21 cellular contexts compared by ENCODE assay signal in the genomic region with DNA sequence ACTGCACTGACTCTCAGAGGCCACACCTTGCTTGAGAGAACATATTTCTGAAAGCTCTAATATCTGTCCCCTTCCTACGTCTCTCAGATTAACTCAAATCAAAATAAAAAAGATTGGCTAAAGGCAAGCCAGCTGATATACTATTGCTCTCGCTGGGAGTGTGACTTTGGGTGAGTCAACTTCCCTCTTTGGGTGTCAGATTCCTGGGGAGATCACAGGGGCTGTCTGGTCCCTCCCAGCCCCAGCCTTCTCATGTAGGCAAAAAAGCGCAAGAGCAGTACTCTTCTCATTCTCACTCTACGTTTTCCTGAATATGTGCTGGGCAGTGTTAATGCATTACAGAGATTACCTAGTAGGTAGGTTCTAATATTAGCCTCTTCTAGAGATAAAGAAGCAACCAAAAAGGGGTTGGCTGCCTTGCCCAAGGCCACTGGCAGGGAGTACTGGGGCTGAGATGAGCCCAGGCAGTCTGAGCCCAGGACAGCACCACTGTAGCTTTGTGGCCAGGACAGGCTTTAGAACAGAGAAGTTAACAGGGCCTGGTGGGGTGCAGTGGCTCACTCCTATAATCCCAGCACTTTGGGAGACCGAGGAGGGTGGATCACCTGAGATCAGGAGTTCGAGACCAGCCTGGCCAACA. TPM values are rescaled to one million over a fixed set of nuclear protein-coding genes. Genes with fewer than 3 reads are reported as not detected.
A peak's percentile ranks its signal among the peaks of the same experiment; 100 is the strongest.
DNase-seq lines count a peak whose midpoint lies in the region; ATAC-seq, FAIRE-seq and TF ChIP-seq lines count a peak whose summit lies in the region.
"Had no signal": no experiment of that assay in that cellular context is flagged by ENCODE, and none has a peak within 500 bp of the region (broad histone marks: within the 10 kb centered on the region; RNA-seq: fewer than 3 reads in every experiment).

No MANE protein-coding gene starts in this region.

- peaks cover 11% of the 10 kb centered on the region for H4K20me1 ChIP-seq in K562 (replicated peaks; ENCODE audit: control insufficient read depth, insufficient read depth, low read length)

- no peak for FAIRE-seq in K562 (lab: Jason Lieb, UNC)
- FAIRE-seq: kidney, urothelium cell line had no signal

- H3K4me1 Mint-ChIP-seq in CD14-positive monocyte = peaks cover 29% of the 10 kb centered on the region

- no peak overlapping the region for H3K4me3 Mint-ChIP-seq in CD14-positive monocyte
- H3K4me3 Mint-ChIP-seq: activated B cell treated with CpG ODN at 0.5 μM for 24 hours; stimulated activated naive CD8-positive, alpha-beta T cell treated with anti-CD3 and anti-CD28 coated beads, Interleukin-15, Interleukin-2, amounts not matched to agents 100 ng/mL and 50 ng/mL, for 24 hours had no signal

- no peaks in the 10 kb centered on the region for H3K36me3 Mint-ChIP-seq in CD14-positive monocyte

- H3K27me3 ChIP-seq in K562 (ENCODE audit: control insufficient read depth in 2 of 2, insufficient read depth in 2 of 2, low read length in 2 of 2) (peaks cover 26 to 74% of the 10 kb centered on the region in 2 experiments; a peak in 4 of 5 replicates), mesenchymal stem cell (ENCODE audit: control insufficient read depth in 1 of 2, insufficient read depth in 1 of 2, low read length in 2 of 2) (no peaks in the 10 kb centered on the region)
- H3K27me3 ChIP-seq: heart right ventricle had no signal

- H3K4me3 ChIP-seq in K562 (no peak overlapping the region), mesenchymal stem cell (ENCODE audit: insufficient read depth in 1 of 2, low read depth in 1 of 2, low read length in 2 of 2) (no peak overlapping the region)
- H3K4me3 ChIP-seq: esophagus squamous epithelium, heart right ventricle had no signal

- TF ChIP-seq RAD21 in K562 (CRISPR knock-in tag; conservative IDR thresholded peaks at IDR 0.05 in 1 of 2, IDR thresholded peaks at IDR 0.05 in 1 of 2) = no peak

- peaks cover 5% of the 10 kb centered on the region for H3K79me1 ChIP-seq in mesenchymal stem cell (replicated peaks; ENCODE audit: low read length, poor library complexity, severe bottlenecking)

- H3K4me1 ChIP-seq in K562 (replicated peaks in 1 of 2; ENCODE audit: control insufficient read depth in 2 of 2, insufficient read depth in 2 of 2, low read length in 2 of 2) = no peaks in the 10 kb centered on the region; a peak in 1 of 5 replicates
- H3K4me1 ChIP-seq in mesenchymal stem cell (ENCODE audit: control insufficient read depth, insufficient read depth, low read depth, low read length) = peaks cover 21% of the 10 kb centered on the region
- H3K4me1 ChIP-seq: Caco-2 had no signal

- DNase-seq in CD14-positive monocyte (ENCODE audit: low spot score) = peak; percentile 49
- peak; percentile 76 for DNase-seq in M059J (ENCODE audit: low read depth)
- DNase-seq in K562 (ENCODE audit: extremely low read depth in 1 of 4, low spot score in 3 of 4) = no peak
- DNase-seq in mesenchymal stem cell = no peak
- DNase-seq in NK-92 (lab: John Stamatoyannopoulos, UW; ENCODE audit: unreplicated experiment) = no peak
- no peak for DNase-seq in NCI-H2196 treated with DMSO at 0.1 percent for 48 hours (lab: John Stamatoyannopoulos, UW; ENCODE audit: unreplicated experiment)
- DNase-seq: activated B cell treated with CpG ODN at 0.5 μM for 24 hours, activated gamma-delta T cell, anterior cingulate cortex, Caco-2, esophagus squamous epithelium, heart right ventricle, kidney, NCI-H1694 treated with DMSO at 0.1 percent for 48 hours, NCI-H510A had no signal

- CTCF ChIA-PET in K562 (lab: Yijun Ruan, JAX; ENCODE audit: low intra/inter-chr PET ratio) = interaction anchor here (1.1 kb wide), 1 partner anchor 131 kb away, joined by 4 read pairs; no protein-coding TSS in a partner anchor

- no peak overlapping the region for H3K14ac ChIP-seq in mesenchymal stem cell (ENCODE audit: low read length in 2 of 2)

- no peak overlapping the region for H2BK15ac ChIP-seq in mesenchymal stem cell (ENCODE audit: low read depth, poor library complexity, severe bottlenecking)

- peak overlapping the region in 4 of 7 donors; percentile 2 to 57 (median 33) for H3K27ac Mint-ChIP-seq in CD14-positive monocyte
- H3K27ac Mint-ChIP-seq: activated B cell treated with CpG ODN at 0.5 μM for 24 hours; stimulated activated naive CD8-positive, alpha-beta T cell treated with anti-CD3 and anti-CD28 coated beads, Interleukin-15, Interleukin-2, amounts not matched to agents 100 ng/mL and 50 ng/mL, for 24 hours had no signal

- no peak overlapping the region for H3K4ac ChIP-seq in mesenchymal stem cell (ENCODE audit: low read depth in 1 of 2, low read length in 2 of 2)

- TF ChIP-seq CTCF in CD14-positive monocyte (IDR thresholded peaks at IDR 0.05) (no peak), K562 (IDR thresholded peaks at IDR 0.05 in 2 of 3, conservative IDR thresholded peaks at IDR 0.05 in 1 of 3; ENCODE audit: insufficient read depth in 2 of 3, low read depth in 1 of 3, low read length in 3 of 3) (no peak)

- no peak for TF ChIP-seq EP300 in K562 (IDR thresholded peaks at IDR 0.05; ENCODE audit: low read length)

- H3K9me3 ChIP-seq in K562 (replicated peaks; ENCODE audit: control insufficient read depth, insufficient read depth, low read depth, low read length) (no peaks in the 10 kb centered on the region), mesenchymal stem cell (ENCODE audit: control insufficient read depth, low read length) (no peaks in the 10 kb centered on the region)
- H3K9me3 ChIP-seq: Caco-2, esophagus squamous epithelium, heart right ventricle had no signal

- peak; percentile 6; the same call in 1 of the 3 replicates for ATAC-seq in K562
- no peak for ATAC-seq in HG02588 (IDR thresholded peaks at IDR 0.05; ENCODE audit: unreplicated experiment)
- no peak for ATAC-seq in HG03039 (IDR thresholded peaks at IDR 0.05; ENCODE audit: unreplicated experiment)

- H2AFZ ChIP-seq in K562 (ENCODE audit: low read depth, low read length) (no peak overlapping the region), mesenchymal stem cell (ENCODE audit: low read depth, low read length) (no peak overlapping the region)

- H2BK12ac ChIP-seq in mesenchymal stem cell (ENCODE audit: low read length in 2 of 2) = no peak overlapping the region

- no peak overlapping the region for H3K23ac ChIP-seq in mesenchymal stem cell (ENCODE audit: low read length in 2 of 2)

- H3K36me3 ChIP-seq in K562 (ENCODE audit: control insufficient read depth, insufficient read depth, low read length) (no peaks in the 10 kb centered on the region), mesenchymal stem cell (ENCODE audit: control insufficient read depth in 1 of 2, insufficient read depth in 2 of 2, low read depth in 1 of 2, low read length in 2 of 2) (peaks cover 0 to 7% of the 10 kb centered on the region in 2 experiments)
- H3K36me3 ChIP-seq: esophagus squamous epithelium, heart right ventricle had no signal

- no peaks in the 10 kb centered on the region for H3K9me3 Mint-ChIP-seq in CD14-positive monocyte
- H3K9me3 Mint-ChIP-seq: activated B cell treated with CpG ODN at 0.5 μM for 24 hours; stimulated activated naive CD8-positive, alpha-beta T cell treated with anti-CD3 and anti-CD28 coated beads, Interleukin-15, Interleukin-2, amounts not matched to agents 100 ng/mL and 50 ng/mL, for 24 hours had no signal

- H3K18ac ChIP-seq in mesenchymal stem cell (ENCODE audit: low read depth in 1 of 2, low read length in 2 of 2) = no peak overlapping the region

- H2BK5ac ChIP-seq in mesenchymal stem cell (ENCODE audit: low read depth, low read length, poor library complexity, severe bottlenecking) = peak overlapping the region; percentile 59

- 5% methylated on average over 6 of the region's 6 CpGs for WGBS in K562 (ENCODE audit: insufficient coverage, low coverage, missing lambda C conversion rate)
- 81% methylated on average over 4 of the region's 6 CpGs for WGBS in mesenchymal stem cell

- H3K4me2 ChIP-seq in K562 (ENCODE audit: insufficient read depth, low read length) (no peak overlapping the region), mesenchymal stem cell (ENCODE audit: low read length, poor library complexity, severe bottlenecking) (no peak overlapping the region)
- H3K4me2 ChIP-seq: KMS-11 had no signal

- no peaks in the 10 kb centered on the region for H3K79me2 ChIP-seq in K562 (ENCODE audit: control insufficient read depth, insufficient read depth, low read length)

- no TSS peak for BruUV-seq in K562 (replicated peaks; lab: Mats Ljungman, UMichigan)

- H4K8ac ChIP-seq in mesenchymal stem cell (ENCODE audit: low read length) = no peak overlapping the region

- no peaks in the 10 kb centered on the region for H3K9me1 ChIP-seq in K562 (ENCODE audit: control insufficient read depth, insufficient read depth, low read length)

- H3K27me3 Mint-ChIP-seq in CD14-positive monocyte (ENCODE audit: low read depth in 3 of 3) = peaks cover 13 to 15% (median 14%) of the 10 kb centered on the region in 3 donors

- H4K91ac ChIP-seq in mesenchymal stem cell (ENCODE audit: low read length) = no peak overlapping the region

- no peak for TF ChIP-seq POLR2A in K562 (conservative IDR thresholded peaks at IDR 0.05)

- in situ Hi-C loops in K562 (cut with MboI) = loop anchor here (5.0 kb wide), 1 partner anchor 127 kb away; no protein-coding TSS in a partner anchor

- H3K9ac ChIP-seq in K562 (ENCODE audit: insufficient read depth in 1 of 2, low read depth in 2 of 2, low read length in 2 of 2) (no peak overlapping the region), mesenchymal stem cell (ENCODE audit: low read length) (no peak overlapping the region)
- H3K9ac ChIP-seq: KMS-11 had no signal

- intact Hi-C loops in CD14-positive monocyte (cut with micrococcal nuclease) (loop anchor here (10.0 kb wide), 2 partner anchors 165 to 365 kb away; partner anchors contain the start of gene MRPS33 (in 1 of the 2)), K562 (cut with micrococcal nuclease) (loop anchor here (5.0 to 10.0 kb wide), 3 partner anchors 327 to 642 kb away; partner anchors contain the start of gene KDM7A)

- H3K27ac ChIP-seq in K562 (ENCODE audit: extremely low read depth, low read depth, low read length) = no peak overlapping the region
- peak overlapping the region; percentile 26 for H3K27ac ChIP-seq in mesenchymal stem cell (ENCODE audit: low read length, poor library complexity, severe bottlenecking)
- H3K27ac ChIP-seq: esophagus squamous epithelium, KMS-11 had no signal

- peak overlapping the region; percentile 57 for H2AK5ac ChIP-seq in mesenchymal stem cell (ENCODE audit: low read length, severe bottlenecking)

- no peak overlapping the region for H2BK120ac ChIP-seq in mesenchymal stem cell (ENCODE audit: low read depth, low read length)

- POLR2A ChIA-PET in K562 (lab: Yijun Ruan, JAX) = interaction anchor here (0.6 to 1.1 kb wide), 3 partner anchors 11 to 985 kb away, joined by 3 read pairs; no protein-coding TSS in a partner anchor

RNA-seq across cellular contexts. Expression of gene DENND2A, which starts 9.1 kb away (rescaled TPM):
- polyA plus RNA-seq in CD14-positive monocyte (not detected), K562 (2011; rRNA removed) (not detected in 2 replicates), K562 (2014; fragmentation: Illumina TruSeq; extraction: Trizol) (not detected in 2 replicates), K562 (2014; fragmentation: Nextera tagmentation; extraction: Ambion mirVana) (not detected), K562 (2014; rRNA removed) (not detected in 2 replicates)
- 11.5 and 19.9 TPM in 2 replicates for total RNA-seq in M059J (2014; rRNA removed; shearing (Covaris generic))
- total RNA-seq in K562 (2011; cell fraction: chromatin; rRNA removed; ENCODE audit: low replicate concordance) = not detected in 2 replicates
- not detected in 2 replicates for total RNA-seq in K562 (2011; cell fraction: nucleolus; rRNA removed)
- total RNA-seq in K562 (2011; cell fraction: nucleoplasm; rRNA removed) = not detected in 2 replicates
- total RNA-seq in K562 (2014; rRNA removed) (not detected in 2 replicates), K562 (2014; rRNA removed; fragmentation: Illumina TruSeq; extraction: Trizol) (not detected in 2 replicates), K562 (2015; rRNA removed; fragmentation: Illumina TruSeq; extraction: Trizol) (not detected in 2 replicates), K562 (2021) (0.16 TPM in 1 of 2 replicates, not detected in the other)
- polyA plus RNA-seq in K562 (2011; cell fraction: cytosol; rRNA removed) = not detected in 2 replicates
- 0.18 TPM in 1 of 2 replicates, not detected in the other for polyA plus RNA-seq in K562 (2011; cell fraction: nucleus; rRNA removed)
- polyA plus RNA-seq in K562 (2012) = not detected in 2 replicates
- not detected in 2 replicates for polyA minus RNA-seq in K562 (2011; rRNA and poly(A)+ RNA removed)
- not detected in 2 replicates for polyA minus RNA-seq in K562 (2011; cell fraction: cytosol; rRNA and poly(A)+ RNA removed)
- not detected in 2 replicates for polyA minus RNA-seq in K562 (2011; cell fraction: nucleus; rRNA and poly(A)+ RNA removed)
- 17.2 TPM for polyA plus RNA-seq in mesenchymal stem cell (2013, experiment 1 of 2)
- polyA plus RNA-seq in mesenchymal stem cell (2013, experiment 2 of 2) = 19.9 TPM
- total RNA-seq: activated B cell treated with CpG ODN at 0.5 μM for 24 hours, mononuclear cell had no signal

RNA-seq across cellular contexts. Expression of gene ADCK2, which starts 23.1 kb away (rescaled TPM):
- 10 to 100 TPM; 18.3 to 28.7 TPM for polyA plus RNA-seq in CD14-positive monocyte
- 14.2 and 22.0 TPM in 2 replicates for total RNA-seq in M059J (2014; rRNA removed; shearing (Covaris generic))
- 7.9 and 18.9 TPM in 2 replicates for total RNA-seq in K562 (2011; cell fraction: chromatin; rRNA removed; ENCODE audit: low replicate concordance)
- 18.3 and 25.7 TPM in 2 replicates for total RNA-seq in K562 (2011; cell fraction: nucleolus; rRNA removed)
- total RNA-seq in K562 (2011; cell fraction: nucleoplasm; rRNA removed) = 16.6 and 17.8 TPM in 2 replicates
- 10.6 and 12.9 TPM in 2 replicates for total RNA-seq in K562 (2014; rRNA removed)
- total RNA-seq in K562 (2014; rRNA removed; fragmentation: Illumina TruSeq; extraction: Trizol) = 9.1 and 10.3 TPM in 2 replicates
- total RNA-seq in K562 (2015; rRNA removed; fragmentation: Illumina TruSeq; extraction: Trizol) = 13.3 and 13.8 TPM in 2 replicates
- 13.8 and 14.3 TPM in 2 replicates for total RNA-seq in K562 (2021)
- 12.0 and 12.8 TPM in 2 replicates for polyA plus RNA-seq in K562 (2011; rRNA removed)
- polyA plus RNA-seq in K562 (2011; cell fraction: cytosol; rRNA removed) = 9.7 and 13.6 TPM in 2 replicates
- polyA plus RNA-seq in K562 (2011; cell fraction: nucleus; rRNA removed) = 7.2 and 7.7 TPM in 2 replicates
- polyA plus RNA-seq in K562 (2012) = 12.2 and 28.1 TPM in 2 replicates
- 7.7 and 9.4 TPM in 2 replicates for polyA plus RNA-seq in K562 (2014; fragmentation: Illumina TruSeq; extraction: Trizol)
- 1 to 10 TPM in 1 of 2 experiments, under 1 TPM in 1; 0.08 to 1.1 TPM for polyA plus RNA-seq in K562 (2014; fragmentation: Nextera tagmentation; extraction: Ambion mirVana)
- 9.7 and 10.1 TPM in 2 replicates for polyA plus RNA-seq in K562 (2014; rRNA removed)
- 13.7 and 15.8 TPM in 2 replicates for polyA minus RNA-seq in K562 (2011; rRNA and poly(A)+ RNA removed)
- polyA minus RNA-seq in K562 (2011; cell fraction: cytosol; rRNA and poly(A)+ RNA removed) = 9.4 and 9.5 TPM in 2 replicates
- 5.8 and 8.3 TPM in 2 replicates for polyA minus RNA-seq in K562 (2011; cell fraction: nucleus; rRNA and poly(A)+ RNA removed)
- 4.1 TPM for polyA plus RNA-seq in mesenchymal stem cell (2013, experiment 1 of 2)
- polyA plus RNA-seq in mesenchymal stem cell (2013, experiment 2 of 2) = 4.2 TPM

RNA-seq across cellular contexts. Expression of gene NDUFB2, which starts 46.8 kb away (rescaled TPM):
- polyA plus RNA-seq in CD14-positive monocyte (100 to 1,000 TPM; 479 to 516 TPM), K562 (2011; rRNA removed) (540 and 563 TPM in 2 replicates), K562 (2014; fragmentation: Illumina TruSeq; extraction: Trizol) (220 and 292 TPM in 2 replicates), K562 (2014; fragmentation: Nextera tagmentation; extraction: Ambion mirVana) (1,000 to 10,000 TPM; 1,937 to 2,075 TPM), K562 (2014; rRNA removed) (465 and 510 TPM in 2 replicates)
- total RNA-seq in M059J (2014; rRNA removed; shearing (Covaris generic)) = 734 and 940 TPM in 2 replicates
- total RNA-seq in K562 (2011; cell fraction: chromatin; rRNA removed; ENCODE audit: low replicate concordance) = 79.2 and 130 TPM in 2 replicates
- 76.4 and 80.7 TPM in 2 replicates for total RNA-seq in K562 (2011; cell fraction: nucleolus; rRNA removed)
- 109 and 165 TPM in 2 replicates for total RNA-seq in K562 (2011; cell fraction: nucleoplasm; rRNA removed)
- total RNA-seq in K562 (2014; rRNA removed) (303 and 359 TPM in 2 replicates), K562 (2014; rRNA removed; fragmentation: Illumina TruSeq; extraction: Trizol) (320 and 326 TPM in 2 replicates), K562 (2015; rRNA removed; fragmentation: Illumina TruSeq; extraction: Trizol) (273 and 287 TPM in 2 replicates), K562 (2021) (304 and 329 TPM in 2 replicates)
- 1,462 and 1,579 TPM in 2 replicates for polyA plus RNA-seq in K562 (2011; cell fraction: cytosol; rRNA removed)
- 200 and 270 TPM in 2 replicates for polyA plus RNA-seq in K562 (2011; cell fraction: nucleus; rRNA removed)
- 195 and 484 TPM in 2 replicates for polyA plus RNA-seq in K562 (2012)
- 64.1 and 78.0 TPM in 2 replicates for polyA minus RNA-seq in K562 (2011; rRNA and poly(A)+ RNA removed)
- 36.6 and 38.4 TPM in 2 replicates for polyA minus RNA-seq in K562 (2011; cell fraction: cytosol; rRNA and poly(A)+ RNA removed)
- 20.3 and 43.4 TPM in 2 replicates for polyA minus RNA-seq in K562 (2011; cell fraction: nucleus; rRNA and poly(A)+ RNA removed)
- polyA plus RNA-seq in mesenchymal stem cell (2013, experiment 1 of 2) = 478 TPM
- 487 TPM for polyA plus RNA-seq in mesenchymal stem cell (2013, experiment 2 of 2)

Comparison
In these comparisons a context has a peak if more than half of its experiments do, and no peak if none do; other contexts are left out.
1. DNase-seq: peak in CD14-positive monocyte (single experiment) and M059J (single experiment); none in K562 (0 of 4), mesenchymal stem cell (single experiment), NK-92 (single experiment) and NCI-H2196 treated with DMSO at 0.1 percent for 48 hours (single experiment).
2. RNA of gene DENND2A, which starts 9.1 kb away (total RNA-seq): 11.5 to 19.9 TPM in M059J; 0.16 TPM in K562; every median in the first group is over 10 times any median in the second.